ENCODE assay signal across 1 cellular context in the genomic region with DNA sequence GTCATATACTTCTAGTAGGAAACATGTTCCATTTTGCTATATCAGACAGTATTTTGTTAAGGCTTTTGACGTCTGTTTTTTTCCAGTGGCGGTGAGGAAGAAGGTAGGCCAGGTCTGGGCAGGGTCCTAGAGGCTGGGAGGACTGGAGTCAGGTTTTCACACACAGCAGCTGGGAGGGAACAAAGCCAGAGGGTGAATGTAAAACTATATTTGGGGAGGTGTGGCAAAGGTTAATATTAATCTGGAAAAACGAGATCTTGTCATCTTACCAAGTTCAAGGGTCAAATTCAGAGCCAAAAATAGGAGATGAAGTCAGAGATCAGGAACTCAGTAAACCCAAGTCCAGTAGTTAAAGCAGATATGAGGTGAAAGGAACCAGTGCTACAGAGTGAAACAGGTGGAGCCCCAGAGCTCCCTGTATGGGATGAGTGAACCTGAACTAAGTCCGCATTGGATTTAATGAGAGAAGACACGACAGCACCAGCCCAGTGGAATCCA.
TF ChIP-seq lines count a peak whose summit lies in the region.

No MANE protein-coding gene starts in this region.

TF ChIP-seq in HepG2, 621 proteins besides CTCF, POLR2A, EP300 and RAD21 (continued from another document and continues in another):
- TF ChIP-seq ZNF841 (CRISPR knock-in tag; IDR thresholded peaks at IDR 0.05; ENCODE audit: borderline replicate concordance) (no peak), GATA4 (IDR thresholded peaks at IDR 0.05; ENCODE audit: borderline replicate concordance, low read depth) (no peak), ZSCAN25 (CRISPR knock-in tag; IDR thresholded peaks at IDR 0.05) (no peak), ATF7 (IDR thresholded peaks at IDR 0.05) (peak; percentile 75), ATF7 (CRISPR knock-in tag; IDR thresholded peaks at IDR 0.05) (peak; percentile 85; the same call in 1 of the 2 replicates), BCL6 (CRISPR knock-in tag; IDR thresholded peaks at IDR 0.05) (peak; percentile 63; the same call in 1 of the 2 replicates), HMG20A (CRISPR knock-in tag; IDR thresholded peaks at IDR 0.05; ENCODE audit: borderline replicate concordance) (peak; percentile 52; the same call in 1 of the 2 replicates), FOXJ3 (CRISPR knock-in tag; IDR thresholded peaks at IDR 0.05; ENCODE audit: borderline replicate concordance) (peak; percentile 67; the same call in 1 of the 2 replicates), ZNF546 (CRISPR knock-in tag; conservative IDR thresholded peaks at IDR 0.05) (no peak), YY1 (IDR thresholded peaks at IDR 0.05; ENCODE audit: insufficient read depth, insufficient replicate concordance, low read depth, low read length) (no peak), IRF2 (CRISPR knock-in tag; IDR thresholded peaks at IDR 0.05) (0 out of 2 replicates have a peak, but pooled peaks have one; percentile 39), SALL2 (CRISPR knock-in tag; IDR thresholded peaks at IDR 0.05) (no peak), GZF1 (CRISPR knock-in tag; IDR thresholded peaks at IDR 0.05) (no peak), KDM6A (CRISPR knock-in tag; IDR thresholded peaks at IDR 0.05; ENCODE audit: low read depth) (peak; percentile 53; the same call in 1 of the 2 replicates), SMYD3 (CRISPR knock-in tag; IDR thresholded peaks at IDR 0.05) (0 out of 2 replicates have a peak, but pooled peaks have one; percentile 39), RXRB (CRISPR knock-in tag; IDR thresholded peaks at IDR 0.05; ENCODE audit: borderline replicate concordance) (peak; percentile 86), NFKB2 (CRISPR knock-in tag; IDR thresholded peaks at IDR 0.05; ENCODE audit: borderline replicate concordance) (no peak), JUN (CRISPR knock-in tag; IDR thresholded peaks at IDR 0.05) (peak; percentile 99), RXRA (CRISPR knock-in tag; IDR thresholded peaks at IDR 0.05) (peak; percentile 17; the same call in 1 of the 2 replicates), NR2C2 (CRISPR knock-in tag; IDR thresholded peaks at IDR 0.05; ENCODE audit: borderline replicate concordance) (peak; percentile 70; the same call in 1 of the 2 replicates), SRSF4 (IDR thresholded peaks at IDR 0.05; ENCODE audit: low read depth, low read length, poor library complexity, severe bottlenecking) (no peak), ZNF704 (CRISPR knock-in tag; IDR thresholded peaks at IDR 0.05; ENCODE audit: borderline replicate concordance) (no peak), SCMH1 (CRISPR knock-in tag; IDR thresholded peaks at IDR 0.05; ENCODE audit: borderline replicate concordance) (no peak), GLI4 (CRISPR knock-in tag; IDR thresholded peaks at IDR 0.05; ENCODE audit: borderline replicate concordance) (0 out of 2 replicates have a peak, but pooled peaks have one; percentile 29), HDAC2 (CRISPR knock-in tag; IDR thresholded peaks at IDR 0.05) (no peak; the same call in none of the 2 replicates), ELF1 (CRISPR knock-in tag; IDR thresholded peaks at IDR 0.05) (0 out of 2 replicates have a peak, but pooled peaks have one; percentile 15), MIXL1 (CRISPR knock-in tag; IDR thresholded peaks at IDR 0.05) (peak; percentile 79), ZNF331 (CRISPR knock-in tag; IDR thresholded peaks at IDR 0.05) (peak; percentile 82; the same call in 1 of the 2 replicates), SKIL (CRISPR knock-in tag; IDR thresholded peaks at IDR 0.05; ENCODE audit: borderline replicate concordance) (0 out of 2 replicates have a peak, but pooled peaks have one; percentile 26), THAP11 (CRISPR knock-in tag; IDR thresholded peaks at IDR 0.05) (peak; percentile 31), KMT2A (CRISPR knock-in tag; IDR thresholded peaks at IDR 0.05) (no peak), CAMTA2 (CRISPR knock-in tag; IDR thresholded peaks at IDR 0.05; ENCODE audit: borderline replicate concordance) (no peak), RFX3 (CRISPR knock-in tag; IDR thresholded peaks at IDR 0.05) (no peak), ZFP90 (CRISPR knock-in tag; IDR thresholded peaks at IDR 0.05; ENCODE audit: borderline replicate concordance) (0 out of 2 replicates have a peak, but pooled peaks have one; percentile 53), LCORL (IDR thresholded peaks at IDR 0.05) (0 out of 2 replicates have a peak, but pooled peaks have one; percentile 38), LCORL (CRISPR knock-in tag; IDR thresholded peaks at IDR 0.05) (peak; percentile 58), CC2D1A (CRISPR knock-in tag; IDR thresholded peaks at IDR 0.05) (no peak), ZC3H13 (CRISPR knock-in tag; IDR thresholded peaks at IDR 0.05) (no peak), REPIN1 (CRISPR knock-in tag; IDR thresholded peaks at IDR 0.05; ENCODE audit: borderline replicate concordance, low read depth) (peak; percentile 62; the same call in 1 of the 2 replicates), CHD4 (IDR thresholded peaks at IDR 0.05; ENCODE audit: borderline replicate concordance, low read length) (0 out of 2 replicates have a peak, but pooled peaks have one; percentile 41), ZNF549 (CRISPR knock-in tag; IDR thresholded peaks at IDR 0.05) (no peak), PITX1 (CRISPR knock-in tag; IDR thresholded peaks at IDR 0.05) (peak; percentile 59), NFYC (CRISPR knock-in tag; IDR thresholded peaks at IDR 0.05) (no peak), TFDP2 (CRISPR knock-in tag; IDR thresholded peaks at IDR 0.05) (no peak)
- TF ChIP-seq, protein P1, sequence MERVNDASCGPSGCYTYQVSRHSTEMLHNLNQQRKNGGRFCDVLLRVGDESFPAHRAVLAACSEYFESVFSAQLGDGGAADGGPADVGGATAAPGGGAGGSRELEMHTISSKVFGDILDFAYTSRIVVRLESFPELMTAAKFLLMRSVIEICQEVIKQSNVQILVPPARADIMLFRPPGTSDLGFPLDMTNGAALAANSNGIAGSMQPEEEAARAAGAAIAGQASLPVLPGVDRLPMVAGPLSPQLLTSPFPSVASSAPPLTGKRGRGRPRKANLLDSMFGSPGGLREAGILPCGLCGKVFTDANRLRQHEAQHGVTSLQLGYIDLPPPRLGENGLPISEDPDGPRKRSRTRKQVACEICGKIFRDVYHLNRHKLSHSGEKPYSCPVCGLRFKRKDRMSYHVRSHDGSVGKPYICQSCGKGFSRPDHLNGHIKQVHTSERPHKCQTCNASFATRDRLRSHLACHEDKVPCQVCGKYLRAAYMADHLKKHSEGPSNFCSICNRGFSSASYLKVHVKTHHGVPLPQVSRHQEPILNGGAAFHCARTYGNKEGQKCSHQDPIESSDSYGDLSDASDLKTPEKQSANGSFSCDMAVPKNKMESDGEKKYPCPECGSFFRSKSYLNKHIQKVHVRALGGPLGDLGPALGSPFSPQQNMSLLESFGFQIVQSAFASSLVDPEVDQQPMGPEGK (CRISPR knock-in tag; IDR thresholded peaks at IDR 0.05): 0 out of 2 replicates have a peak, but pooled peaks have one; percentile 33
- TF ChIP-seq, protein P2, sequence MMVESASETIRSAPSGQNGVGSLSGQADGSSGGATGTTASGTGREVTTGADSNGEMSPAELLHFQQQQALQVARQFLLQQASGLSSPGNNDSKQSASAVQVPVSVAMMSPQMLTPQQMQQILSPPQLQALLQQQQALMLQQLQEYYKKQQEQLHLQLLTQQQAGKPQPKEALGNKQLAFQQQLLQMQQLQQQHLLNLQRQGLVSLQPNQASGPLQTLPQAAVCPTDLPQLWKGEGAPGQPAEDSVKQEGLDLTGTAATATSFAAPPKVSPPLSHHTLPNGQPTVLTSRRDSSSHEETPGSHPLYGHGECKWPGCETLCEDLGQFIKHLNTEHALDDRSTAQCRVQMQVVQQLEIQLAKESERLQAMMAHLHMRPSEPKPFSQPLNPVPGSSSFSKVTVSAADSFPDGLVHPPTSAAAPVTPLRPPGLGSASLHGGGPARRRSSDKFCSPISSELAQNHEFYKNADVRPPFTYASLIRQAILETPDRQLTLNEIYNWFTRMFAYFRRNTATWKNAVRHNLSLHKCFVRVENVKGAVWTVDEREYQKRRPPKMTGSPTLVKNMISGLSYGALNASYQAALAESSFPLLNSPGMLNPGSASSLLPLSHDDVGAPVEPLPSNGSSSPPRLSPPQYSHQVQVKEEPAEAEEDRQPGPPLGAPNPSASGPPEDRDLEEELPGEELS (CRISPR knock-in tag; IDR thresholded peaks at IDR 0.05): peak; percentile 51
- TF ChIP-seq, protein P3, sequence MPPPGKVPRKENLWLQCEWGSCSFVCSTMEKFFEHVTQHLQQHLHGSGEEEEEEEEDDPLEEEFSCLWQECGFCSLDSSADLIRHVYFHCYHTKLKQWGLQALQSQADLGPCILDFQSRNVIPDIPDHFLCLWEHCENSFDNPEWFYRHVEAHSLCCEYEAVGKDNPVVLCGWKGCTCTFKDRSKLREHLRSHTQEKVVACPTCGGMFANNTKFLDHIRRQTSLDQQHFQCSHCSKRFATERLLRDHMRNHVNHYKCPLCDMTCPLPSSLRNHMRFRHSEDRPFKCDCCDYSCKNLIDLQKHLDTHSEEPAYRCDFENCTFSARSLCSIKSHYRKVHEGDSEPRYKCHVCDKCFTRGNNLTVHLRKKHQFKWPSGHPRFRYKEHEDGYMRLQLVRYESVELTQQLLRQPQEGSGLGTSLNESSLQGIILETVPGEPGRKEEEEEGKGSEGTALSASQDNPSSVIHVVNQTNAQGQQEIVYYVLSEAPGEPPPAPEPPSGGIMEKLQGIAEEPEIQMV (CRISPR knock-in tag; IDR thresholded peaks at IDR 0.05; ENCODE audit: low read depth): no peak
- TF ChIP-seq, protein P4, sequence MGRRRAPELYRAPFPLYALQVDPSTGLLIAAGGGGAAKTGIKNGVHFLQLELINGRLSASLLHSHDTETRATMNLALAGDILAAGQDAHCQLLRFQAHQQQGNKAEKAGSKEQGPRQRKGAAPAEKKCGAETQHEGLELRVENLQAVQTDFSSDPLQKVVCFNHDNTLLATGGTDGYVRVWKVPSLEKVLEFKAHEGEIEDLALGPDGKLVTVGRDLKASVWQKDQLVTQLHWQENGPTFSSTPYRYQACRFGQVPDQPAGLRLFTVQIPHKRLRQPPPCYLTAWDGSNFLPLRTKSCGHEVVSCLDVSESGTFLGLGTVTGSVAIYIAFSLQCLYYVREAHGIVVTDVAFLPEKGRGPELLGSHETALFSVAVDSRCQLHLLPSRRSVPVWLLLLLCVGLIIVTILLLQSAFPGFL (CRISPR knock-in tag; IDR thresholded peaks at IDR 0.05): no peak
- TF ChIP-seq, protein P5, sequence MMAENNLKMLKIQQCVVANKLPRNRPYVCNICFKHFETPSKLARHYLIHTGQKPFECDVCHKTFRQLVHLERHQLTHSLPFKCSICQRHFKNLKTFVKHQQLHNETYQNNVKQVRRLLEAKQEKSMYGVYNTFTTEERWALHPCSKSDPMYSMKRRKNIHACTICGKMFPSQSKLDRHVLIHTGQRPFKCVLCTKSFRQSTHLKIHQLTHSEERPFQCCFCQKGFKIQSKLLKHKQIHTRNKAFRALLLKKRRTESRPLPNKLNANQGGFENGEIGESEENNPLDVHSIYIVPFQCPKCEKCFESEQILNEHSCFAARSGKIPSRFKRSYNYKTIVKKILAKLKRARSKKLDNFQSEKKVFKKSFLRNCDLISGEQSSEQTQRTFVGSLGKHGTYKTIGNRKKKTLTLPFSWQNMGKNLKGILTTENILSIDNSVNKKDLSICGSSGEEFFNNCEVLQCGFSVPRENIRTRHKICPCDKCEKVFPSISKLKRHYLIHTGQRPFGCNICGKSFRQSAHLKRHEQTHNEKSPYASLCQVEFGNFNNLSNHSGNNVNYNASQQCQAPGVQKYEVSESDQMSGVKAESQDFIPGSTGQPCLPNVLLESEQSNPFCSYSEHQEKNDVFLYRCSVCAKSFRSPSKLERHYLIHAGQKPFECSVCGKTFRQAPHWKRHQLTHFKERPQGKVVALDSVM (CRISPR knock-in tag; IDR thresholded peaks at IDR 0.05): peak; percentile 36; the same call in 1 of the 2 replicates
